ENCODE assay signal across 7 cellular contexts in genomic region chr15:79744485-79744884, GRCh38.
A peak's percentile ranks its signal among the peaks of the same experiment; 100 is the strongest.
DNase-seq lines count a peak whose midpoint lies in the region; TF ChIP-seq lines count a peak whose summit lies in the region.
"Not testable (repeated sequence)": the region's sequence is repeated elsewhere in the genome, so short reads cannot be mapped to it uniquely, and the experiment has no call there.

No MANE protein-coding gene starts in this region.

- CTCF ChIA-PET in RWPE1 (lab: Yijun Ruan, JAX), result not testable (repeated sequence)

- H3K9me3 ChIP-seq in endodermal cell (ENCODE audit: control insufficient read depth, low read length), result not testable (repeated sequence)

- H3K4me3 Mint-ChIP-seq in HFFc6; activated T-cell treated with anti-CD3 and anti-CD28 coated beads, Interleukin-2, amount 50 U/mL, for 24 hours; endodermal cell: not testable (repeated sequence)

- H3K9ac ChIP-seq in endodermal cell (ENCODE audit: extremely low read depth, low read length, poor library complexity, severe bottlenecking), result not testable (repeated sequence)

- H3K27me3 ChIP-seq in endodermal cell (ENCODE audit: control insufficient read depth, insufficient read depth, low read length, poor library complexity, severe bottlenecking), result not testable (repeated sequence)

- H3K27me3 Mint-ChIP-seq in HFFc6 (ENCODE audit: insufficient read depth); activated T-cell treated with anti-CD3 and anti-CD28 coated beads, Interleukin-2, amount 50 U/mL, for 24 hours; endodermal cell (ENCODE audit: insufficient read depth): not testable (repeated sequence)

- H3K9me3 Mint-ChIP-seq in HFFc6; activated T-cell treated with anti-CD3 and anti-CD28 coated beads, Interleukin-2, amount 50 U/mL, for 24 hours; endodermal cell: not testable (repeated sequence)

- not testable (repeated sequence) for H3K4me1 ChIP-seq in endodermal cell (ENCODE audit: control insufficient read depth, insufficient read depth, low read length)

- DNase-seq in DMS53 (lab: John Stamatoyannopoulos, UW) (peak; percentile 34), HFFc6 (peak; percentile 47), NB4 (ENCODE audit: low read depth) (peak; percentile 43), RWPE1 (ENCODE audit: low spot score) (peak; percentile 29), endodermal cell (peak; percentile 72), iris pigment epithelial cell (ENCODE audit: low read depth) (peak; percentile 14)
- DNase-seq in activated T-cell treated with anti-CD3 and anti-CD28 coated beads, Interleukin-2, amount 50 U/mL, for 24 hours, result not testable (repeated sequence)

- H3K36me3 ChIP-seq in endodermal cell (ENCODE audit: control insufficient read depth, insufficient read depth, low read length), result not testable (repeated sequence)

- not testable (repeated sequence) for H3K4me3 ChIP-seq in NB4 (ENCODE audit: low read depth, low read length); endodermal cell (ENCODE audit: low read length)

- POLR2A ChIA-PET in RWPE1 (lab: Yijun Ruan, JAX; ENCODE audit: low non-redundant PET), result not testable (repeated sequence)

- H3K36me3 Mint-ChIP-seq in HFFc6 (ENCODE audit: low read depth); activated T-cell treated with anti-CD3 and anti-CD28 coated beads, Interleukin-2, amount 50 U/mL, for 24 hours (ENCODE audit: low read depth); endodermal cell (ENCODE audit: low read depth): not testable (repeated sequence)

- not testable (repeated sequence) for H3K27ac Mint-ChIP-seq in HFFc6
- peak overlapping the region; percentile 50 for H3K27ac Mint-ChIP-seq in activated T-cell treated with anti-CD3 and anti-CD28 coated beads, Interleukin-2, amount 50 U/mL, for 24 hours
- H3K27ac Mint-ChIP-seq in endodermal cell, result peak overlapping the region; percentile 52

- TF ChIP-seq POLR2A in NB4 (IDR thresholded peaks at IDR 0.05; ENCODE audit: extremely low read depth, insufficient read length), result not testable (repeated sequence)

- not testable (repeated sequence) for H3K4me1 Mint-ChIP-seq in HFFc6 (ENCODE audit: low read depth); activated T-cell treated with anti-CD3 and anti-CD28 coated beads, Interleukin-2, amount 50 U/mL, for 24 hours (ENCODE audit: low read depth); endodermal cell

- not testable (repeated sequence) for H3K27ac ChIP-seq in RWPE1; endodermal cell (ENCODE audit: low read depth, low read length)

- WGBS in endodermal cell (ENCODE audit: insufficient coverage in 1 of 2, insufficient read length in 1 of 2), 2 experiments, result 65% methylated on average over 3 of the region's 3 CpGs; no CpG with 5 or more reads in 1 of the 2 experiments

- TF ChIP-seq CTCF in HFFc6 (IDR thresholded peaks at IDR 0.05); NB4 (IDR thresholded peaks at IDR 0.05; ENCODE audit: low read depth, low read length); RWPE1 (conservative IDR thresholded peaks at IDR 0.05; ENCODE audit: low read depth); endodermal cell (conservative IDR thresholded peaks at IDR 0.05): not testable (repeated sequence)
